Comparison of ENCODE assay signal across 8 cellular contexts in genomic region chr6:55240975-55241605, GRCh38.
DNase-seq lines count a peak whose midpoint lies in the region; ATAC-seq, FAIRE-seq and TF ChIP-seq lines count a peak whose summit lies in the region.
"Not testable (repeated sequence)": the region's sequence is repeated elsewhere in the genome, so short reads cannot be mapped to it uniquely, and the experiment has no call there.

No MANE protein-coding gene starts in this region.

- not testable (repeated sequence) for H3K27me3 ChIP-seq in HCT116 (ENCODE audit: insufficient read depth, low read length); mesendoderm (ENCODE audit: insufficient read depth, low read length, poor library complexity); tibial artery

- not testable (repeated sequence) for H4K5ac ChIP-seq in mesendoderm (ENCODE audit: low read length)

- peaks cover 15% of the 10 kb centered on the region for H3K4me1 Mint-ChIP-seq in MCF 10A (ENCODE audit: insufficient read depth, unreplicated experiment)

- TF ChIP-seq POLR2A in HCT116 (IDR thresholded peaks at IDR 0.05; ENCODE audit: borderline replicate concordance, extremely low read depth, insufficient read depth, insufficient read length): not testable (repeated sequence)

- RAD21 ChIA-PET in HCT116 (lab: Charles Lee; ENCODE audit: low non-redundant PET in 1 of 2, low total read pairs in 2 of 2, uncharacterized antibody in 2 of 2, unreplicated experiment in 2 of 2): not testable (repeated sequence)

- H2AK5ac ChIP-seq in mesendoderm (ENCODE audit: low read length): not testable (repeated sequence)

- peak; percentile 80 for TF ChIP-seq RAD21 in HCT116 (IDR thresholded peaks at IDR 0.05; ENCODE audit: low read depth)

- H3K56ac ChIP-seq in mesendoderm (ENCODE audit: low read length): not testable (repeated sequence)

- peak; percentile 89 for FAIRE-seq in frontal cortex (lab: Jason Lieb, UNC)

- H3K79me1 ChIP-seq in mesendoderm (ENCODE audit: low read length): not testable (repeated sequence)

- H3K79me2 ChIP-seq in HCT116 (ENCODE audit: insufficient read depth, low read length); mesendoderm (ENCODE audit: control insufficient read depth, insufficient read depth, low read length): not testable (repeated sequence)

- not testable (repeated sequence) for H3K27ac ChIP-seq in HCT116 (ENCODE audit: low read depth, low read length); mesendoderm (ENCODE audit: low read depth, low read length); tibial artery

- CTCF ChIA-PET in HCT116 (lab: Charles Lee): not testable (repeated sequence)
- CTCF ChIA-PET in MCF 10A (lab: Yijun Ruan, JAX): interaction anchor here (0.7 to 5.3 kb wide), 3 partner anchors 23 to 523 kb away, joined by 3 to 30 read pairs (median 9); no protein-coding TSS in a partner anchor

- BruUV-seq in HCT116 (replicated peaks; lab: Mats Ljungman, UMichigan); MCF 10A (replicated peaks; lab: Mats Ljungman, UMichigan): not testable (repeated sequence)

- not testable (repeated sequence) for H3K4me1 ChIP-seq in HCT116 (ENCODE audit: control insufficient read depth in 1 of 2, insufficient read depth in 2 of 2, low read length in 2 of 2); mesendoderm (ENCODE audit: control insufficient read depth, low read depth, low read length); tibial artery

- H2AFZ ChIP-seq in HCT116 (ENCODE audit: low read depth, low read length, poor library complexity, severe bottlenecking): peak overlapping the region; percentile 88

- H3K4me3 Mint-ChIP-seq in MCF 10A (ENCODE audit: unreplicated experiment): not testable (repeated sequence)

- not testable (repeated sequence) for H3K18ac ChIP-seq in mesendoderm (ENCODE audit: low read length)

- H2BK15ac ChIP-seq in mesendoderm (replicated peaks; ENCODE audit: low read depth): not testable (repeated sequence)

- intact Hi-C loops in HCT116 (cut with micrococcal nuclease): loop anchor here (1.0 to 2.0 kb wide), 4 partner anchors 363 to 1262 kb away; no protein-coding TSS in a partner anchor
- intact Hi-C loops in MCF 10A (cut with micrococcal nuclease): loop anchor here (1.0 to 5.0 kb wide), 4 partner anchors 172 to 1262 kb away; no protein-coding TSS in a partner anchor
- intact Hi-C loops in tibial artery (cut with DNase I; ENCODE audit: low total_unique reads): not testable (repeated sequence)

- H3K4me2 ChIP-seq in HCT116 (ENCODE audit: low read length); mesendoderm (ENCODE audit: low read length): not testable (repeated sequence)

- DNase-seq in Caki2 (ENCODE audit: low read depth) (peak; percentile 12), HCT116 (ENCODE audit: low read depth, low spot score) (peak; percentile 45), NCI-H1105 treated with DMSO at 0.1 percent for 48 hours (lab: John Stamatoyannopoulos, UW) (peak; percentile 42), RPMI7951 (ENCODE audit: low read depth) (peak; percentile 18), MCF 10A (ENCODE audit: unreplicated experiment) (peak; percentile 41), mesendoderm (peak; percentile 34)
- not testable (repeated sequence) for DNase-seq in frontal cortex (ENCODE audit: low spot score in 2 of 2); tibial artery

- H3K9ac ChIP-seq in HCT116 (ENCODE audit: low read length); mesendoderm (ENCODE audit: low read length): not testable (repeated sequence)

- not testable (repeated sequence) for H3K27me3 Mint-ChIP-seq in MCF 10A (ENCODE audit: insufficient read depth, unreplicated experiment)

- not testable (repeated sequence) for H2BK120ac ChIP-seq in mesendoderm (ENCODE audit: low read depth, low read length)

- not testable (repeated sequence) for H3K9me2 ChIP-seq in HCT116 (ENCODE audit: insufficient read depth)

- in situ Hi-C loops in Caki2 (cut with HindIII; ENCODE audit: low pct_unique_long_range_greater_than_20kb, low sequenced_read_pairs): not testable (repeated sequence)

- H3K9me3 ChIP-seq in HCT116 (ENCODE audit: control insufficient read depth in 1 of 2, insufficient read depth in 1 of 2, low read depth in 1 of 2, low read length in 2 of 2); tibial artery: not testable (repeated sequence)

- peak; percentile 32 to 68 (median 68); a peak in 4 of 6 replicates for TF ChIP-seq CTCF in HCT116 (IDR thresholded peaks at IDR 0.05 in 2 of 3, conservative IDR thresholded peaks at IDR 0.05 in 1 of 3; ENCODE audit: borderline replicate concordance in 1 of 3, insufficient read depth in 1 of 3, low read depth in 2 of 3, low read length in 2 of 3)
- peak; percentile 69 for TF ChIP-seq CTCF in MCF 10A (IDR thresholded peaks at IDR 0.05; ENCODE audit: unreplicated experiment)
- peak; percentile 24 to 34 for TF ChIP-seq CTCF in tibial artery (IDR thresholded peaks at IDR 0.05)

- not testable (repeated sequence) for H3K9me3 Mint-ChIP-seq in MCF 10A (ENCODE audit: unreplicated experiment)

- H3K4ac ChIP-seq in mesendoderm (ENCODE audit: low read depth, low read length): not testable (repeated sequence)

- H3K36me3 Mint-ChIP-seq in MCF 10A (ENCODE audit: insufficient read depth, unreplicated experiment): not testable (repeated sequence)

- H4K20me1 ChIP-seq in HCT116 (ENCODE audit: insufficient read depth): not testable (repeated sequence)

- H4K8ac ChIP-seq in mesendoderm (ENCODE audit: low read depth, low read length): not testable (repeated sequence)

- not testable (repeated sequence) for H3K4me3 ChIP-seq in HCT116 (replicated peaks in 1 of 2; ENCODE audit: low read depth in 1 of 2, low read length in 2 of 2); mesendoderm (ENCODE audit: low read length); tibial artery

- H2BK5ac ChIP-seq in mesendoderm (ENCODE audit: low read length): not testable (repeated sequence)

- H3K36me3 ChIP-seq in HCT116 (ENCODE audit: control insufficient read depth in 1 of 2, insufficient read depth in 2 of 2, low read length in 2 of 2); mesendoderm (ENCODE audit: control insufficient read depth, insufficient read depth, low read length); tibial artery: not testable (repeated sequence)

- not testable (repeated sequence) for H3K27ac Mint-ChIP-seq in MCF 10A (ENCODE audit: low read depth, unreplicated experiment)

- H3K23ac ChIP-seq in mesendoderm (ENCODE audit: low read length): not testable (repeated sequence)

- peak; percentile 63 for ATAC-seq in HCT116

- POLR2A ChIA-PET in HCT116 (lab: Charles Lee); MCF 10A (lab: Yijun Ruan, JAX): not testable (repeated sequence)

- no CpG with 5 or more reads among the region's 6 CpGs for WGBS in mesendoderm (ENCODE audit: extremely low coverage, insufficient coverage, low lambda C conversion rate)

TF ChIP-seq in HCT116, 20 proteins besides CTCF, POLR2A, EP300 and RAD21:
- TF ChIP-seq ELF1 (IDR thresholded peaks at IDR 0.05; ENCODE audit: borderline replicate concordance, low read depth): peak; percentile 23; the same call in 1 of the 2 replicates
